ENCODE assay signal across 16 cellular contexts in the genomic region with DNA sequence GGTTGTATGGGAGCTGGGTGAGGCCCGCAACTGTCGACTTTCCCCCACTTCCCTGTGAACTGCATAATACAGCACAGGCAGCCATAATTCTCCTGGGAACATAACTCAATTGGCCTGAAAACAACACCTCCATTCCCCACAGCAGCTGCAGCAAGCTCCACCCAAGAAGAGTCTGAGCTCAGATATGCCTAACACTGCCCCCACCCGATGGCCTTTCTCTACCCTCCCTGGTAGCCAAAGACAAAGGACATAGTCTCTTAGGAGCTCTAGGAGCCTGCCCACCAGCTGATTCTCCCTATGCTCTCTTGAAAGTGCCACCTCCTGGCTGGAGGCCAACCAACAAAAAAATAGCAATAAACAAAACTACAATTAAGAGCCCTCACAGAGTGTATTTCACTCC.
"Had no signal": no experiment of that assay in that cellular context is flagged by ENCODE, and none has a peak within 500 bp of the region (broad histone marks: within the 10 kb centered on the region; RNA-seq: fewer than 3 reads in every experiment).

No MANE protein-coding gene starts in this region.

- H3K27ac ChIP-seq: cardiac muscle cell, foreskin keratinocyte, tibial artery had no signal

- H3K27me3 Mint-ChIP-seq: activated naive CD4-positive, alpha-beta T cell treated with anti-CD3 and anti-CD28 coated beads, Interleukin-2, amount 10 ng/mL, durations not matched to agents 7 days and 5 days; activated T-helper 17 cell treated with anti-CD3 and anti-CD28 coated beads, Interleukin-2, amount 50 U/mL, for 72 hours; naive thymus-derived CD8-positive, alpha-beta T cell; progenitor cell of endocrine pancreas; stimulated activated memory B cell treated with anti-CD40 and anti-IgM and Interleukin-4, amounts not matched to agents 10 μg/mL and 1 μg/mL and 100 μg/mL, for 72 hours had no signal

- H3K27ac Mint-ChIP-seq: activated naive CD4-positive, alpha-beta T cell treated with anti-CD3 and anti-CD28 coated beads, Interleukin-2, amount 10 ng/mL, durations not matched to agents 7 days and 5 days; activated T-helper 17 cell treated with anti-CD3 and anti-CD28 coated beads, Interleukin-2, amount 50 U/mL, for 72 hours; naive thymus-derived CD8-positive, alpha-beta T cell; stimulated activated memory B cell treated with anti-CD40 and anti-IgM and Interleukin-4, amounts not matched to agents 10 μg/mL and 1 μg/mL and 100 μg/mL, for 72 hours had no signal

- H3K27me3 ChIP-seq: cardiac muscle cell, foreskin keratinocyte, tibial artery had no signal

- H3K4me3 Mint-ChIP-seq: activated naive CD4-positive, alpha-beta T cell treated with anti-CD3 and anti-CD28 coated beads, Interleukin-2, amount 10 ng/mL, durations not matched to agents 7 days and 5 days; activated T-helper 17 cell treated with anti-CD3 and anti-CD28 coated beads, Interleukin-2, amount 50 U/mL, for 72 hours; naive thymus-derived CD8-positive, alpha-beta T cell; stimulated activated memory B cell treated with anti-CD40 and anti-IgM and Interleukin-4, amounts not matched to agents 10 μg/mL and 1 μg/mL and 100 μg/mL, for 72 hours had no signal

- H3K36me3 ChIP-seq: cardiac muscle cell, tibial artery had no signal

- H3K4me3 ChIP-seq: cardiac muscle cell, lung, smooth muscle cell, tibial artery had no signal

- H3K4me1 Mint-ChIP-seq: activated naive CD4-positive, alpha-beta T cell treated with anti-CD3 and anti-CD28 coated beads, Interleukin-2, amount 10 ng/mL, durations not matched to agents 7 days and 5 days; activated T-helper 17 cell treated with anti-CD3 and anti-CD28 coated beads, Interleukin-2, amount 50 U/mL, for 72 hours; naive thymus-derived CD8-positive, alpha-beta T cell; stimulated activated memory B cell treated with anti-CD40 and anti-IgM and Interleukin-4, amounts not matched to agents 10 μg/mL and 1 μg/mL and 100 μg/mL, for 72 hours had no signal

- H3K4me1 ChIP-seq: foreskin keratinocyte, tibial artery had no signal

- H3K36me3 Mint-ChIP-seq: activated naive CD4-positive, alpha-beta T cell treated with anti-CD3 and anti-CD28 coated beads, Interleukin-2, amount 10 ng/mL, durations not matched to agents 7 days and 5 days; stimulated activated memory B cell treated with anti-CD40 and anti-IgM and Interleukin-4, amounts not matched to agents 10 μg/mL and 1 μg/mL and 100 μg/mL, for 72 hours had no signal

- ATAC-seq: activated T-helper 17 cell treated with anti-CD3 and anti-CD28 coated beads, Interleukin-2, amount 50 U/mL, for 72 hours; foreskin keratinocyte; left colon; naive thymus-derived CD8-positive, alpha-beta T cell; right cardiac atrium; stimulated activated memory B cell treated with anti-CD40 and anti-IgM and Interleukin-4, amounts not matched to agents 10 μg/mL and 1 μg/mL and 100 μg/mL, for 72 hours had no signal

- DNase-seq: activated CD4-positive, alpha-beta T cell treated with anti-CD3 and anti-CD28 coated beads, Interleukin-2, amount 50 U/mL, for 1 hour; activated naive CD4-positive, alpha-beta T cell treated with anti-CD3 and anti-CD28 coated beads, Interleukin-2, amount 10 ng/mL, durations not matched to agents 7 days and 5 days; activated T-cell treated with anti-CD3 and anti-CD28 coated beads for 4 hours; foreskin keratinocyte; head of caudate nucleus; left colon; naive thymus-derived CD8-positive, alpha-beta T cell; occipital lobe; right cardiac atrium; tibial artery had no signal
